15 cellular contexts compared by ENCODE assay signal in genomic region chr22:36395922-36396321, GRCh38. TPM values are rescaled to one million over a fixed set of nuclear protein-coding genes. Genes with fewer than 3 reads are reported as not detected.
DNase-seq lines count a peak whose midpoint lies in the region; ATAC-seq and TF ChIP-seq lines count a peak whose summit lies in the region.
"Had no signal": no experiment of that assay in that cellular context is flagged by ENCODE, and none has a peak within 500 bp of the region (broad histone marks: within the 10 kb centered on the region; RNA-seq: fewer than 3 reads in every experiment).

No MANE protein-coding gene starts in this region.

- peaks cover 5 to 8% of the 10 kb centered on the region in 2 donors for H3K4me1 ChIP-seq in naive thymus-derived CD4-positive, alpha-beta T cell (ENCODE audit: control insufficient read depth in 2 of 2, insufficient read depth in 2 of 2, low read length in 2 of 2)
- H3K4me1 ChIP-seq: gastrocnemius medialis had no signal

- peaks cover 21 to 41% (median 29%) of the 10 kb centered on the region in 7 donors for H3K4me1 Mint-ChIP-seq in naive thymus-derived CD4-positive, alpha-beta T cell

- no peaks in the 10 kb centered on the region for H3K36me3 ChIP-seq in naive thymus-derived CD4-positive, alpha-beta T cell (ENCODE audit: control insufficient read depth in 2 of 3, insufficient read depth in 3 of 3, low read length in 3 of 3)
- H3K36me3 ChIP-seq: gastrocnemius medialis, spleen had no signal

- no peak overlapping the region for H3K27ac ChIP-seq in naive thymus-derived CD4-positive, alpha-beta T cell (ENCODE audit: low read depth, low read length)
- H3K27ac ChIP-seq: gastrocnemius medialis had no signal

- no peaks in the 10 kb centered on the region for H3K9me3 ChIP-seq in naive thymus-derived CD4-positive, alpha-beta T cell (ENCODE audit: control insufficient read depth in 2 of 3, low read length in 3 of 3)
- H3K9me3 ChIP-seq: gastrocnemius medialis, mucosa of descending colon, spleen had no signal

- no peak overlapping the region for H3K4me3 Mint-ChIP-seq in naive thymus-derived CD4-positive, alpha-beta T cell

- in situ Hi-C loops in Caki2 (cut with HindIII; ENCODE audit: low pct_unique_long_range_greater_than_20kb, low sequenced_read_pairs), result no loop called here

- no peak for ATAC-seq in naive thymus-derived CD4-positive, alpha-beta T cell
- ATAC-seq in GM18498 (IDR thresholded peaks at IDR 0.05; ENCODE audit: unreplicated experiment), result no peak
- ATAC-seq: gastrocnemius medialis, mucosa of descending colon had no signal

- POLR2A ChIA-PET in naive thymus-derived CD4-positive, alpha-beta T cell (lab: Charles Lee), result no interaction called here

- peak; percentile 84 for DNase-seq in Caki2 (ENCODE audit: low read depth)
- DNase-seq in NCI-H2029 (lab: John Stamatoyannopoulos, UW), result peak; percentile 81
- peak; percentile 70 to 73 for DNase-seq in cardiac fibroblast (ENCODE audit: low read depth in 2 of 2)
- no peak for DNase-seq in naive thymus-derived CD4-positive, alpha-beta T cell
- no peak for DNase-seq in NK-92 (lab: John Stamatoyannopoulos, UW; ENCODE audit: unreplicated experiment)
- DNase-seq in SW 1271 (lab: John Stamatoyannopoulos, UW), result no peak
- DNase-seq in UCSD-AML1 (lab: John Stamatoyannopoulos, UW; ENCODE audit: unreplicated experiment), result no peak
- DNase-seq: activated CD8-positive, alpha-beta memory T cell treated with anti-CD3 and anti-CD28 coated beads for 24 hours; DND-41; gastrocnemius medialis; mucosa of descending colon; NCI-H1105 treated with DMSO at 0.1 percent for 48 hours; SHP77; spleen had no signal

- H3K27me3 ChIP-seq in naive thymus-derived CD4-positive, alpha-beta T cell (ENCODE audit: control insufficient read depth in 2 of 2, insufficient read depth in 2 of 2, low read length in 2 of 2), result no peaks in the 10 kb centered on the region
- H3K27me3 ChIP-seq: gastrocnemius medialis, spleen had no signal

- H3K4me3 ChIP-seq in cardiac fibroblast (replicated peaks in 1 of 2; ENCODE audit: low read depth in 2 of 2, low read length in 2 of 2), result no peak overlapping the region
- no peak overlapping the region for H3K4me3 ChIP-seq in naive thymus-derived CD4-positive, alpha-beta T cell (ENCODE audit: low read length)
- H3K4me3 ChIP-seq: gastrocnemius medialis, mucosa of descending colon, spleen had no signal

- CTCF ChIA-PET in naive thymus-derived CD4-positive, alpha-beta T cell (lab: Charles Lee), result no interaction called here

- peak overlapping the region in 6 of 9 donors; percentile 28 to 76 (median 46) for H3K27ac Mint-ChIP-seq in naive thymus-derived CD4-positive, alpha-beta T cell

- intact Hi-C loops in naive thymus-derived CD4-positive, alpha-beta T cell (cut with micrococcal nuclease), result no loop called here

- H3K27me3 Mint-ChIP-seq in naive thymus-derived CD4-positive, alpha-beta T cell, result no peaks in the 10 kb centered on the region

- peaks cover 0 to 6% (median 0%) of the 10 kb centered on the region in 5 donors for H3K36me3 Mint-ChIP-seq in naive thymus-derived CD4-positive, alpha-beta T cell

- no peak for TF ChIP-seq CTCF in cardiac fibroblast (IDR thresholded peaks at IDR 0.05; ENCODE audit: low read depth, low read length)

- H3K9me3 Mint-ChIP-seq in naive thymus-derived CD4-positive, alpha-beta T cell, result no peaks in the 10 kb centered on the region

RNA-seq across cellular contexts. Expression of gene MYH9, which starts 8.2 kb away (rescaled TPM):
- total RNA-seq in Caki2 (2014; rRNA removed; shearing (Covaris generic); ENCODE audit: low replicate concordance), result 412 and 414 TPM in 2 replicates
- total RNA-seq in naive thymus-derived CD4-positive, alpha-beta T cell, result 100 to 1,000 TPM; 650 to 900 (median 803) TPM
- polyA plus RNA-seq in naive thymus-derived CD4-positive, alpha-beta T cell, result 100 to 1,000 TPM in 1 of 2 donors, 10 to 100 TPM in 1; 95.5 to 501 TPM

Comparison
In these comparisons a context has a peak if more than half of its experiments do, and no peak if none do; other contexts are left out.
1. DNase-seq: peak in Caki2 (single experiment), NCI-H2029 (single experiment) and cardiac fibroblast (2 of 2); none in naive thymus-derived CD4-positive, alpha-beta T cell (0 of 9), NK-92 (single experiment), SW 1271 (0 of 2) and UCSD-AML1 (single experiment).